8 cellular contexts compared by ENCODE assay signal in the genomic region with DNA sequence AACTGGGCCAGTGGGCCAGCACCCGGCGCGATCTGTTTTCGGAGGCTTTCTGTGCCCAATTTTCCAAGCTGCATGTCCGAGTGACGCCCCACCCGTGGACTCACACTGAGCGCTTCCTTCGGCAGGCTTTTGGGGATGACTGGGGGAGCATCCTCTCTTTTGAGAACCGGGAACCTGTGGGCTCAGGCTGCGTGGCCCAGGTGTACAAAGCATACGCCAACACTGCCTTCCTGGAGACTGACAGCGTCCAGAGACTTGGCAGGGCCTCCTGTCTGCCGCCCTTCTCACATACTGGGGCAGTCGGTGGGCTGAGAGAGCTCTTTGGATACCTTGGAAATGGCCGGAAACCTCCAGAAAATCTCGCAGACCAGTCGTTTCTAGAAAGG. TPM values are rescaled to one million over a fixed set of nuclear protein-coding genes. Genes with fewer than 3 reads are reported as not detected.
DNase-seq lines count a peak whose midpoint lies in the region; ATAC-seq and TF ChIP-seq lines count a peak whose summit lies in the region.

No MANE protein-coding gene starts in this region.

- no peaks in the 10 kb centered on the region for H3K9me3 Mint-ChIP-seq in mesothelial cell of epicardium

- ATAC-seq in Right ventricle myocardium inferior (peak; percentile 24), GM18517 (IDR thresholded peaks at IDR 0.05; ENCODE audit: unreplicated experiment) (no peak)

- no peak for DNase-seq in Right ventricle myocardium inferior (ENCODE audit: missing footprints)
- no peak for DNase-seq in cardiac septum (ENCODE audit: low spot score)
- no peak for DNase-seq in choroid plexus epithelial cell (ENCODE audit: low read depth)
- DNase-seq in mesothelial cell of epicardium (ENCODE audit: low spot score in 2 of 2, unreplicated experiment in 2 of 2): no peak
- DNase-seq in posterior vena cava (ENCODE audit: low spot score): no peak
- no peak for DNase-seq in activated CD4-positive, alpha-beta T cell treated with anti-CD3 and anti-CD28 coated beads, Interleukin-2, amount 50 U/mL, for 1 hour
- no peak for DNase-seq in GM10266 (ENCODE audit: extremely low spot score)

- peaks cover 39% of the 10 kb centered on the region for H3K4me1 Mint-ChIP-seq in mesothelial cell of epicardium

- peak overlapping the region; percentile 79 for H3K4me3 Mint-ChIP-seq in mesothelial cell of epicardium

- no peaks in the 10 kb centered on the region for H3K27me3 Mint-ChIP-seq in mesothelial cell of epicardium (ENCODE audit: low read depth)

- H3K4me3 ChIP-seq in choroid plexus epithelial cell (ENCODE audit: low read depth, low read length): peak overlapping the region; percentile 70

- no peak for TF ChIP-seq CTCF in choroid plexus epithelial cell (conservative IDR thresholded peaks at IDR 0.05; ENCODE audit: low read depth, low read length)
- TF ChIP-seq CTCF in mesothelial cell of epicardium (IDR thresholded peaks at IDR 0.05; ENCODE audit: unreplicated experiment): no peak
- TF ChIP-seq CTCF in GM10266 (IDR thresholded peaks at IDR 0.05; ENCODE audit: control insufficient read depth, insufficient read depth, low read depth, missing control alignments): no peak

- peak overlapping the region; percentile 87 for H3K27ac Mint-ChIP-seq in mesothelial cell of epicardium

- intact Hi-C loops in Right ventricle myocardium inferior (cut with DNase I): loop anchor here (5.0 kb wide), 1 partner anchor 339 kb away; the partner anchor contains the start of gene MRPS33
- intact Hi-C loops in cardiac septum (cut with DNase I): loop anchor here (1.0 to 10.0 kb wide), 2 partner anchors 24 to 101 kb away; no protein-coding TSS in a partner anchor
- intact Hi-C loops in posterior vena cava (cut with DNase I): no loop called here

- peaks cover 14% of the 10 kb centered on the region for H3K36me3 Mint-ChIP-seq in mesothelial cell of epicardium

RNA-seq across cellular contexts. Expression of gene ADCK2, which starts 1.0 kb away (rescaled TPM):
- total RNA-seq in Right ventricle myocardium inferior (11.6 TPM), cardiac septum (9.3 TPM), mesothelial cell of epicardium (24.9 to 28.8 TPM (median 26.6 TPM) in 3 replicates), posterior vena cava (10 to 100 TPM; 12.3 to 16.1 TPM)

RNA-seq across cellular contexts. Expression of gene NDUFB2, which starts 22.7 kb away (rescaled TPM):
- total RNA-seq in Right ventricle myocardium inferior: 744 TPM
- 505 TPM for total RNA-seq in cardiac septum
- total RNA-seq in mesothelial cell of epicardium: 115 to 129 TPM (median 120 TPM) in 3 replicates
- 100 to 1,000 TPM; 179 to 198 TPM for total RNA-seq in posterior vena cava

RNA-seq across cellular contexts. Expression of gene DENND2A, which starts 33.1 kb away (rescaled TPM):
- total RNA-seq in Right ventricle myocardium inferior (15.0 TPM), cardiac septum (7.2 TPM), mesothelial cell of epicardium (31.9 to 38.0 TPM (median 32.3 TPM) in 3 replicates), posterior vena cava (10 to 100 TPM; 13.7 to 26.4 TPM)

Comparison
In these comparisons a context has a peak if more than half of its experiments do, and no peak if none do; other contexts are left out.
1. intact Hi-C loops: an anchor here in Right ventricle myocardium inferior (5.0 kb wide) and cardiac septum (1.0 to 10.0 kb wide); none called in posterior vena cava.